Comparison of ENCODE assay signal across 2 cellular contexts in the genomic region with DNA sequence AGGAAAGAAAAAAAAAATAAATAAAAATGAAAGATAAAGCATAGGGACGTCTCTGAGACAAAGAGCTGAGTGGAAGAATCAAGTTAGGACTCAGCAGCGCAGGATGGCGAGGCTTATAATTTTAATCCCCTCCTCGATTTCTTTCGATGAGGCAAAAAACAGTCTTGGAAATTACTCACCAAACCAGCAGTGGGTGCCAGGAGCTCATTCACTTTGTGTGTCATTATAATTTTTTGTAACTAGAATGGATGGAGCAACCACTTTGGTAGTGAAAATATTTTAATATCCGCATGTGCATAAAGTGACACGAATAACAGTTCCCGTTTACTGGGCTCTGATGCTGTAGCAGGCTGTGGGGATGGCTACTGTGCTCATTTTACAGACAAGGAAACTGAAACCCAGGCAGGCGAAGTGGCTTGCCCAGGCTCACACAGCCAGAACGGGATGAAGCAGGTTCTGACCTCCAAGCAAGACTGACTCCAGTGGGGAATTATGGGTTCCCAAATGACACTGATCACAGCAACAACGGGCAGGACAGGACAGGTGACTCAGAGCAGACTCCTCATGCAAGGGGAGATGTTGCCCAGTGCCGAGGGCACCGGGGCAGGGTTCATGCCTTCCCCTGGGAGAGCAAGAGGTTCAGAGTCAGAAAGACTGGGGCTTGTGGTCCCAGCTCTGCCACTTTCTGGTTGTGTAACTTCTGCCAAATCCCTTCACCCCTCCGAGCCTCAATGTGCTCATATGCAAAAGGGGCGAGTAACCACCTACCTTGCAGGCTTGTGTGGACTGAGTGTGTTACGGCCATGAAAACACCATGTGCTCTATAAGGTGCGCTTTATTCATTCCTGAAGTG.
TF ChIP-seq lines count a peak whose summit lies in the region.

No MANE protein-coding gene starts in this region.

TF ChIP-seq in SK-N-SH, 30 proteins besides CTCF, POLR2A, EP300 and RAD21 (continued from another document):
- TF ChIP-seq ZBTB33 (IDR thresholded peaks at IDR 0.05; ENCODE audit: borderline replicate concordance, low read depth) = no peak
- TF ChIP-seq GATA2 (CRISPR knock-in tag; IDR thresholded peaks at IDR 0.05) = no peak
- TF ChIP-seq MAX (IDR thresholded peaks at IDR 0.05; ENCODE audit: low read depth) = no peak
- no peak for TF ChIP-seq SIN3A (IDR thresholded peaks at IDR 0.05; ENCODE audit: borderline replicate concordance, low read depth, low read length)
- TF ChIP-seq, protein P1, sequence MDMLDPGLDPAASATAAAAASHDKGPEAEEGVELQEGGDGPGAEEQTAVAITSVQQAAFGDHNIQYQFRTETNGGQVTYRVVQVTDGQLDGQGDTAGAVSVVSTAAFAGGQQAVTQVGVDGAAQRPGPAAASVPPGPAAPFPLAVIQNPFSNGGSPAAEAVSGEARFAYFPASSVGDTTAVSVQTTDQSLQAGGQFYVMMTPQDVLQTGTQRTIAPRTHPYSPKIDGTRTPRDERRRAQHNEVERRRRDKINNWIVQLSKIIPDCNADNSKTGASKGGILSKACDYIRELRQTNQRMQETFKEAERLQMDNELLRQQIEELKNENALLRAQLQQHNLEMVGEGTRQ (IDR thresholded peaks at IDR 0.05; ENCODE audit: borderline replicate concordance, low read depth, low read length) = no peak
- TF ChIP-seq JUND (IDR thresholded peaks at IDR 0.05) = no peak
- no peak for TF ChIP-seq TEAD4 (IDR thresholded peaks at IDR 0.05; ENCODE audit: borderline replicate concordance, insufficient read depth)
- no peak for TF ChIP-seq SMC3 (IDR thresholded peaks at IDR 0.05; ENCODE audit: low read depth, low read length)
- TF ChIP-seq MXI1 (IDR thresholded peaks at IDR 0.05; ENCODE audit: low read depth, low read length) = no peak

TF ChIP-seq in SK-N-SH treated with all-trans-retinoic acid at 6 μM for 48 hours, 23 proteins besides CTCF, POLR2A, EP300 and RAD21 (continued from another document):
- TF ChIP-seq, protein P2, sequence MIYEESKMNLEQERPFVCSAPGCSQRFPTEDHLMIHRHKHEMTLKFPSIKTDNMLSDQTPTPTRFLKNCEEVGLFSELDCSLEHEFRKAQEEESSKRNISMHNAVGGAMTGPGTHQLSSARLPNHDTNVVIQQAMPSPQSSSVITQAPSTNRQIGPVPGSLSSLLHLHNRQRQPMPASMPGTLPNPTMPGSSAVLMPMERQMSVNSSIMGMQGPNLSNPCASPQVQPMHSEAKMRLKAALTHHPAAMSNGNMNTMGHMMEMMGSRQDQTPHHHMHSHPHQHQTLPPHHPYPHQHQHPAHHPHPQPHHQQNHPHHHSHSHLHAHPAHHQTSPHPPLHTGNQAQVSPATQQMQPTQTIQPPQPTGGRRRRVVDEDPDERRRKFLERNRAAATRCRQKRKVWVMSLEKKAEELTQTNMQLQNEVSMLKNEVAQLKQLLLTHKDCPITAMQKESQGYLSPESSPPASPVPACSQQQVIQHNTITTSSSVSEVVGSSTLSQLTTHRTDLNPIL (CRISPR knock-in tag; IDR thresholded peaks at IDR 0.05; ENCODE audit: low read depth) = no peak
- TF ChIP-seq, protein P3, sequence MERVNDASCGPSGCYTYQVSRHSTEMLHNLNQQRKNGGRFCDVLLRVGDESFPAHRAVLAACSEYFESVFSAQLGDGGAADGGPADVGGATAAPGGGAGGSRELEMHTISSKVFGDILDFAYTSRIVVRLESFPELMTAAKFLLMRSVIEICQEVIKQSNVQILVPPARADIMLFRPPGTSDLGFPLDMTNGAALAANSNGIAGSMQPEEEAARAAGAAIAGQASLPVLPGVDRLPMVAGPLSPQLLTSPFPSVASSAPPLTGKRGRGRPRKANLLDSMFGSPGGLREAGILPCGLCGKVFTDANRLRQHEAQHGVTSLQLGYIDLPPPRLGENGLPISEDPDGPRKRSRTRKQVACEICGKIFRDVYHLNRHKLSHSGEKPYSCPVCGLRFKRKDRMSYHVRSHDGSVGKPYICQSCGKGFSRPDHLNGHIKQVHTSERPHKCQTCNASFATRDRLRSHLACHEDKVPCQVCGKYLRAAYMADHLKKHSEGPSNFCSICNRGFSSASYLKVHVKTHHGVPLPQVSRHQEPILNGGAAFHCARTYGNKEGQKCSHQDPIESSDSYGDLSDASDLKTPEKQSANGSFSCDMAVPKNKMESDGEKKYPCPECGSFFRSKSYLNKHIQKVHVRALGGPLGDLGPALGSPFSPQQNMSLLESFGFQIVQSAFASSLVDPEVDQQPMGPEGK (CRISPR knock-in tag; IDR thresholded peaks at IDR 0.05; ENCODE audit: borderline replicate concordance) = no peak
- TF ChIP-seq ZNF70 (CRISPR knock-in tag; IDR thresholded peaks at IDR 0.05) (no peak), PPARA (CRISPR knock-in tag; IDR thresholded peaks at IDR 0.05; ENCODE audit: borderline replicate concordance) (no peak), ZNF565 (CRISPR knock-in tag; conservative IDR thresholded peaks at IDR 0.05; ENCODE audit: low read depth) (no peak), ARNTL (CRISPR knock-in tag; IDR thresholded peaks at IDR 0.05; ENCODE audit: borderline replicate concordance, low read depth) (no peak)
